34 cellular contexts compared by ENCODE assay signal in genomic region chr13:107912745-107913144, GRCh38.
"Had no signal": no experiment of that assay in that cellular context is flagged by ENCODE, and none has a peak within 500 bp of the region (broad histone marks: within the 10 kb centered on the region; RNA-seq: fewer than 3 reads in every experiment).

No MANE protein-coding gene starts in this region.

- H3K4me3 ChIP-seq: MG63 had no signal

- H3K36me3 ChIP-seq: MG63 had no signal

- H3K27me3 ChIP-seq: MG63 had no signal

- DNase-seq: MG63, MM.1S, MV-4-11, NCI-H1048, NCI-H1092, NCI-H1092 treated with DMSO at 0.1 percent for 48 hours, NCI-H1105, NCI-H1105 treated with DMSO at 0.1 percent for 48 hours, NCI-H1417, NCI-H1417 treated with DMSO at 0.1 percent for 48 hours, NCI-H1436, NCI-H1436 treated with DMSO at 0.1 percent for 48 hours, NCI-H1694, NCI-H1694 treated with DMSO at 0.1 percent for 48 hours, NCI-H187, NCI-H187 treated with DMSO at 0.1 percent for 48 hours, NCI-H1930, NCI-H2029, NCI-H2029 treated with DMSO at 0.1 percent for 48 hours, NCI-H2081, NCI-H2081 treated with DMSO at 0.1 percent for 48 hours, NCI-H2107, NCI-H2171, NCI-H2171 treated with DMSO at 0.1 percent for 48 hours, NCI-H2227 treated with DMSO at 0.1 percent for 48 hours, NCI-H226, NCI-H345, NCI-H446, NCI-H446 treated with DMSO at 0.1 percent for 48 hours, NCI-H510A, NCI-H510A treated with DMSO at 0.1 percent for 48 hours, NCI-H524, NCI-H524 treated with DMSO at 0.1 percent for 48 hours, NCI-H526 had no signal

- H3K9me3 ChIP-seq: MG63 had no signal
